1 cellular context compared by ENCODE assay signal in genomic region chr22:22219140-22219996, GRCh38.
TF ChIP-seq lines count a peak whose summit lies in the region.

No MANE protein-coding gene starts in this region.

TF ChIP-seq in K562, 482 proteins besides CTCF, POLR2A, EP300 and RAD21 (continued from another document and continues in another):
- TF ChIP-seq HDAC1 (IDR thresholded peaks at IDR 0.05) (no peak), CREB1 (IDR thresholded peaks at IDR 0.05) (no peak), CREB1 (CRISPR knock-in tag; IDR thresholded peaks at IDR 0.05) (0 out of 2 replicates have a peak, but pooled peaks have one; percentile 13), PHB (CRISPR knock-in tag; IDR thresholded peaks at IDR 0.05) (no peak), ZFPM2 (CRISPR knock-in tag; IDR thresholded peaks at IDR 0.05) (no peak), BMI1 (IDR thresholded peaks at IDR 0.05; ENCODE audit: low read length) (no peak), SNRNP70 (optimal IDR thresholded peaks at IDR 0.05; ENCODE audit: low read depth, low read length) (no peak), ZBTB49 (CRISPR knock-in tag; IDR thresholded peaks at IDR 0.05; ENCODE audit: borderline replicate concordance) (no peak), ZNF165 (CRISPR knock-in tag; IDR thresholded peaks at IDR 0.05; ENCODE audit: borderline replicate concordance) (0 out of 2 replicates have a peak, but pooled peaks have one; percentile 41), BHLHE40 (IDR thresholded peaks at IDR 0.05; ENCODE audit: low read length) (no peak), MAZ (CRISPR knock-in tag; conservative IDR thresholded peaks at IDR 0.05 in 1 of 2, IDR thresholded peaks at IDR 0.05 in 1 of 2) (no peak), GABPB1 (CRISPR knock-in tag; IDR thresholded peaks at IDR 0.05) (no peak), RFX1 (IDR thresholded peaks at IDR 0.05) (no peak), RBM17 (IDR thresholded peaks at IDR 0.05; ENCODE audit: borderline replicate concordance, low read depth, low read length) (no peak), THRB (CRISPR knock-in tag; conservative IDR thresholded peaks at IDR 0.05) (no peak), ZBTB17 (CRISPR knock-in tag; IDR thresholded peaks at IDR 0.05) (0 out of 2 replicates have a peak, but pooled peaks have one; percentile 32), DIDO1 (tag; IDR thresholded peaks at IDR 0.05; ENCODE audit: low read depth) (no peak), ZBTB1 (CRISPR knock-in tag; IDR thresholded peaks at IDR 0.05; ENCODE audit: borderline replicate concordance, low read depth) (no peak), ZNF280A (IDR thresholded peaks at IDR 0.05; ENCODE audit: low read depth, partially characterized antibody) (no peak), MEF2A (IDR thresholded peaks at IDR 0.05; ENCODE audit: control insufficient read depth, low read depth, low read length) (no peak), HINFP (tag; conservative IDR thresholded peaks at IDR 0.05; ENCODE audit: low read depth) (no peak), MXD1 (CRISPR knock-in tag; IDR thresholded peaks at IDR 0.05; ENCODE audit: borderline replicate concordance, poor library complexity, severe bottlenecking) (no peak), MTA3 (IDR thresholded peaks at IDR 0.05; ENCODE audit: borderline replicate concordance) (no peak), E2F6 (IDR thresholded peaks at IDR 0.05; ENCODE audit: borderline replicate concordance in 1 of 2, extremely low read depth in 1 of 2, insufficient read depth in 1 of 2, insufficient read length in 1 of 2, low read depth in 1 of 2, low read length in 1 of 2, poor library complexity in 1 of 2, severe bottlenecking in 1 of 2) (no peak), MITF (IDR thresholded peaks at IDR 0.05) (no peak), ZBTB12 (CRISPR knock-in tag; IDR thresholded peaks at IDR 0.05) (no peak), CTBP1 (IDR thresholded peaks at IDR 0.05; ENCODE audit: borderline replicate concordance) (no peak), USF1 (CRISPR knock-in tag; IDR thresholded peaks at IDR 0.05) (peak; percentile 21; the same call in 1 of the 2 replicates), THAP7 (CRISPR knock-in tag; IDR thresholded peaks at IDR 0.05) (no peak), YBX1 (IDR thresholded peaks at IDR 0.05) (no peak), ZNF639 (CRISPR knock-in tag; conservative IDR thresholded peaks at IDR 0.05 in 1 of 2, IDR thresholded peaks at IDR 0.05 in 1 of 2) (0 out of 4 replicates have a peak, but pooled peaks of 1 of the 2 experiments have one; percentile 35), ARNT (IDR thresholded peaks at IDR 0.05) (no peak), TAF1 (IDR thresholded peaks at IDR 0.05; ENCODE audit: control insufficient read depth, extremely low read depth, insufficient read depth, low read length, severe bottlenecking) (no peak), SP1 (CRISPR knock-in tag; IDR thresholded peaks at IDR 0.05) (no peak), ZFP1 (CRISPR knock-in tag; IDR thresholded peaks at IDR 0.05) (no peak), KDM2B (CRISPR knock-in tag; IDR thresholded peaks at IDR 0.05) (no peak), HNRNPL (IDR thresholded peaks at IDR 0.05; ENCODE audit: low read depth, low read length) (no peak), ZNF766 (CRISPR knock-in tag; conservative IDR thresholded peaks at IDR 0.05) (no peak), ARID3B (CRISPR knock-in tag; IDR thresholded peaks at IDR 0.05; ENCODE audit: borderline replicate concordance) (no peak), FOXM1 (IDR thresholded peaks at IDR 0.05; ENCODE audit: low read depth) (no peak), FOXM1 (CRISPR knock-in tag; IDR thresholded peaks at IDR 0.05; ENCODE audit: low read depth) (no peak), IFI16 (CRISPR knock-in tag; IDR thresholded peaks at IDR 0.05) (no peak), FOXK1 (CRISPR knock-in tag; IDR thresholded peaks at IDR 0.05; ENCODE audit: borderline replicate concordance) (no peak), FOXP4 (CRISPR knock-in tag; IDR thresholded peaks at IDR 0.05; ENCODE audit: borderline replicate concordance) (no peak)
